In the genomic region with DNA sequence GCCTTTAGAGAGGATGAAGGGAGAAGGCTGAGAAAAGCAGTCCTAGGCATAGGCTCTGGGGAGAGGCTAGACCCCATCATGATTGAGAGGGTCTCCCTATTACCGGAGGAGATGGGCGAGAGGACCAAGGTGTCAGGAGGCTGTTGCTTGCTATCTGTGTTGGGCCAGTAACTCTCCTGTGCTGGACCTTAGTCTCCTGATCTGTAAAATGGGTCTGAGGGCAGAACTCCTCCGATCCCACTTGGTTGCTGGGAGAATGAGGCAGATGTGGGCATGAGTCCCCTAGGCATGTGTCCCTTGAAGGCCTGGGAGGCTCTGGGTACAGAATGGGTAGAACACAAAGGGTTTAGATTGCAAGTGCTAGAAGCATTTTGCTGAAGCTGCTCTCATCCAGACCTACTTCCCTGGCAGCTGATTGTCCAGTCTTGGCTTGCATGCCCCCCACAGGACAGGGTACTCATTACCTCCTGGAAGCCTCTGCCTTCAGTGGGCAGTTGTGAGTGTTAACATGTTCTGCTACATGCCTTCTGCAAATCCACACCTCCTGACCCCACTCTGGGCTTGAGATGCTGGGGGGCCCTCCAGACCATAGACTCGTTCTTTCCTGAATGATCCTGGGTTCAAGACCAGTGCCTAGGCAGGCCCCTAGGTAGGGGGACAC, we compare ENCODE assay signal across 11 cellular contexts. TPM values are rescaled to one million over a fixed set of nuclear protein-coding genes. Genes with fewer than 3 reads are reported as not detected.
A peak's percentile ranks its signal among the peaks of the same experiment; 100 is the strongest.
DNase-seq lines count a peak whose midpoint lies in the region; ATAC-seq, FAIRE-seq and TF ChIP-seq lines count a peak whose summit lies in the region.
"Had no signal": no experiment of that assay in that cellular context is flagged by ENCODE, and none has a peak within 500 bp of the region (broad histone marks: within the 10 kb centered on the region; RNA-seq: fewer than 3 reads in every experiment).

No MANE protein-coding gene starts in this region.

- H3K79me2 ChIP-seq in keratinocyte (ENCODE audit: control insufficient read depth, insufficient read depth, low read length): peaks cover 54% of the 10 kb centered on the region

- H3K4me3 ChIP-seq in keratinocyte (ENCODE audit: control insufficient read depth in 2 of 3, extremely low read depth in 1 of 3, insufficient read depth in 2 of 3, low read depth in 1 of 3, low read length in 3 of 3): no peak overlapping the region

- H2AFZ ChIP-seq in keratinocyte (ENCODE audit: control insufficient read depth, low read length): no peak overlapping the region

- H3K27ac ChIP-seq in angular gyrus (ENCODE audit: low read depth, low read length) (peak overlapping the region; percentile 34), keratinocyte (ENCODE audit: control insufficient read depth, insufficient read depth, low read length) (no peak overlapping the region)

- no peak for FAIRE-seq in keratinocyte (lab: Jason Lieb, UNC)

- no peaks in the 10 kb centered on the region for H3K9me3 Mint-ChIP-seq in stimulated activated naive B cell treated with anti-CD40 and anti-IgM and Interleukin-4, amounts not matched to agents 10 μg/mL and 1 μg/mL and 100 μg/mL, for 72 hours
- H3K9me3 Mint-ChIP-seq: memory B cell had no signal

- TF ChIP-seq CTCF in keratinocyte (optimal IDR thresholded peaks at IDR 0.05 in 1 of 3, IDR thresholded peaks at IDR 0.05 in 1 of 3, conservative IDR thresholded peaks at IDR 0.05 in 1 of 3; ENCODE audit: extremely low read depth in 1 of 3, insufficient read depth in 2 of 3, low read length in 3 of 3): peak in 2 of 3 experiments; percentile 9 to 13

- H3K36me3 ChIP-seq in keratinocyte (ENCODE audit: control insufficient read depth in 2 of 2, extremely low read depth in 1 of 2, insufficient read depth in 2 of 2, low read length in 2 of 2): no peaks in the 10 kb centered on the region

- H3K9me3 ChIP-seq in keratinocyte (ENCODE audit: control insufficient read depth, low read depth, low read length): no peaks in the 10 kb centered on the region

- H4K20me1 ChIP-seq in keratinocyte (ENCODE audit: control insufficient read depth, extremely low read depth, insufficient read depth, low read length): peaks cover 21% of the 10 kb centered on the region

- H3K4me2 ChIP-seq in keratinocyte (ENCODE audit: control insufficient read depth, extremely low read depth, insufficient read depth, low read depth, low read length): no peak overlapping the region

- no peak overlapping the region for H3K9ac ChIP-seq in keratinocyte (ENCODE audit: control insufficient read depth, extremely low read depth, insufficient read depth, low read length)

- no peak for ATAC-seq in stimulated activated naive B cell treated with anti-CD40 and anti-IgM and Interleukin-4, amounts not matched to agents 10 μg/mL and 1 μg/mL and 100 μg/mL, for 72 hours (replicated peaks)
- no peak for ATAC-seq in HG03521 (IDR thresholded peaks at IDR 0.05; ENCODE audit: unreplicated experiment)

- H3K4me1 ChIP-seq in keratinocyte (ENCODE audit: control insufficient read depth, extremely low read depth, insufficient read depth, low read length): peaks cover 28% of the 10 kb centered on the region

- DNase-seq in GM03348 (ENCODE audit: low spot score) (peak; percentile 21), keratinocyte (ENCODE audit: low read depth, low spot score) (no peak), SHP77 treated with DMSO at 0.1 percent for 48 hours (lab: John Stamatoyannopoulos, UW) (no peak), islet precursor cell (no peak), NCI-H2081 (lab: John Stamatoyannopoulos, UW) (no peak)
- DNase-seq in stimulated activated naive B cell treated with anti-CD40 and anti-IgM and Interleukin-4, amounts not matched to agents 10 μg/mL and 1 μg/mL and 100 μg/mL, for 72 hours: no peak
- DNase-seq: NCI-H1694, SIG-M5 had no signal

- peaks cover 4% of the 10 kb centered on the region for H3K9me1 ChIP-seq in keratinocyte (ENCODE audit: control insufficient read depth, extremely low read depth, insufficient read depth, low read length)

- peaks cover 30 to 69% of the 10 kb centered on the region in 2 donors for H3K4me1 Mint-ChIP-seq in stimulated activated naive B cell treated with anti-CD40 and anti-IgM and Interleukin-4, amounts not matched to agents 10 μg/mL and 1 μg/mL and 100 μg/mL, for 72 hours

- peak overlapping the region; percentile 7 for H3K27ac Mint-ChIP-seq in stimulated activated naive B cell treated with anti-CD40 and anti-IgM and Interleukin-4, amounts not matched to agents 10 μg/mL and 1 μg/mL and 100 μg/mL, for 72 hours
- H3K27ac Mint-ChIP-seq: memory B cell had no signal

- peaks cover 27 to 42% of the 10 kb centered on the region in 2 donors for H3K27me3 Mint-ChIP-seq in stimulated activated naive B cell treated with anti-CD40 and anti-IgM and Interleukin-4, amounts not matched to agents 10 μg/mL and 1 μg/mL and 100 μg/mL, for 72 hours

- dilution Hi-C loops in keratinocyte (cut with MboI; ENCODE audit: extremely low pct_ligation_motif_present, low sequenced_read_pairs): no loop called here

- H3K36me3 Mint-ChIP-seq in stimulated activated naive B cell treated with anti-CD40 and anti-IgM and Interleukin-4, amounts not matched to agents 10 μg/mL and 1 μg/mL and 100 μg/mL, for 72 hours: peaks cover 0 to 2% of the 10 kb centered on the region in 2 donors
- H3K36me3 Mint-ChIP-seq: memory B cell had no signal

- H3K27me3 ChIP-seq in keratinocyte (ENCODE audit: control insufficient read depth, extremely low read depth, insufficient read depth, low read length): no peaks in the 10 kb centered on the region

- H3K4me3 Mint-ChIP-seq in stimulated activated naive B cell treated with anti-CD40 and anti-IgM and Interleukin-4, amounts not matched to agents 10 μg/mL and 1 μg/mL and 100 μg/mL, for 72 hours: no peak overlapping the region
- H3K4me3 Mint-ChIP-seq: memory B cell had no signal

RNA-seq across cellular contexts. Expression of gene ZMIZ1, which starts 4.4 kb away (rescaled TPM):
- 1.5 to 4.7 TPM (median 1.8 TPM) in 3 replicates for polyA plus RNA-seq in keratinocyte
- 6.9 TPM for polyA plus RNA-seq in keratinocyte (2011; ENCODE audit: low read depth)
- 4.3 TPM in 2 replicates for polyA plus RNA-seq in keratinocyte (2011; cell fraction: cytosol; rRNA removed)
- polyA plus RNA-seq in keratinocyte (2011; cell fraction: nucleus; rRNA removed): 13.3 and 16.2 TPM in 2 replicates
- 8.2 and 15.2 TPM in 2 replicates for polyA plus RNA-seq in keratinocyte (2012; ENCODE audit: low replicate concordance)
- 5.7 to 33.8 TPM (median 5.9 TPM) in 3 replicates for polyA minus RNA-seq in keratinocyte
- polyA minus RNA-seq in keratinocyte (2011; cell fraction: cytosol; rRNA and poly(A)+ RNA removed): 5.6 TPM
- polyA minus RNA-seq in keratinocyte (2011; cell fraction: nucleus; rRNA and poly(A)+ RNA removed): 11.6 and 15.2 TPM in 2 replicates
